1 cellular context compared by ENCODE assay signal in the genomic region with DNA sequence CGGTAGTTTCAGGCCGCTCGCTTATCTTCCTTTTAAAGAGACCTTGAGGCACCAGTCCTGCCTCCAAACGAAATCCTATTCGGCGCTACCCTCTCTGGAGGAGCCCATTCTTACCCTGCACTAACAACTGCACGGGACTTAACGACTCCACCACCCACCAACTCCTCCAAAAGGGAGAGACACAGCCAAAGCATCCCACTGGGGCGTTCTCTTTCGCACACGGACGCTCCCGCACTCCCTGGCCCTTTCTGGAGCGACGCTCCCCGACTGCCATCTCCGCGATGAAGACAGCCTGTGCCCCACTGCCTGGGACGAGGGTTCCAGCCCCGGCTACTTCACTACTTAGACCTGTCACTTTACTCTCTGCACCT.
TF ChIP-seq lines count a peak whose summit lies in the region.

No MANE protein-coding gene starts in this region.

TF ChIP-seq in SK-N-SH treated with all-trans-retinoic acid at 6 μM for 48 hours, 23 proteins besides CTCF, POLR2A, EP300 and RAD21 (continued from another document):
- TF ChIP-seq, protein P1, sequence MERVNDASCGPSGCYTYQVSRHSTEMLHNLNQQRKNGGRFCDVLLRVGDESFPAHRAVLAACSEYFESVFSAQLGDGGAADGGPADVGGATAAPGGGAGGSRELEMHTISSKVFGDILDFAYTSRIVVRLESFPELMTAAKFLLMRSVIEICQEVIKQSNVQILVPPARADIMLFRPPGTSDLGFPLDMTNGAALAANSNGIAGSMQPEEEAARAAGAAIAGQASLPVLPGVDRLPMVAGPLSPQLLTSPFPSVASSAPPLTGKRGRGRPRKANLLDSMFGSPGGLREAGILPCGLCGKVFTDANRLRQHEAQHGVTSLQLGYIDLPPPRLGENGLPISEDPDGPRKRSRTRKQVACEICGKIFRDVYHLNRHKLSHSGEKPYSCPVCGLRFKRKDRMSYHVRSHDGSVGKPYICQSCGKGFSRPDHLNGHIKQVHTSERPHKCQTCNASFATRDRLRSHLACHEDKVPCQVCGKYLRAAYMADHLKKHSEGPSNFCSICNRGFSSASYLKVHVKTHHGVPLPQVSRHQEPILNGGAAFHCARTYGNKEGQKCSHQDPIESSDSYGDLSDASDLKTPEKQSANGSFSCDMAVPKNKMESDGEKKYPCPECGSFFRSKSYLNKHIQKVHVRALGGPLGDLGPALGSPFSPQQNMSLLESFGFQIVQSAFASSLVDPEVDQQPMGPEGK (CRISPR knock-in tag; IDR thresholded peaks at IDR 0.05; ENCODE audit: borderline replicate concordance) = no peak
- TF ChIP-seq ZFP30 (CRISPR knock-in tag; IDR thresholded peaks at IDR 0.05) (no peak), RARB (CRISPR knock-in tag; IDR thresholded peaks at IDR 0.05) (no peak), ZFP3 (CRISPR knock-in tag; IDR thresholded peaks at IDR 0.05) (no peak), ZNF8 (CRISPR knock-in tag; IDR thresholded peaks at IDR 0.05) (no peak), ISL1 (CRISPR knock-in tag; IDR thresholded peaks at IDR 0.05) (no peak), ZNF70 (CRISPR knock-in tag; IDR thresholded peaks at IDR 0.05) (no peak), TCF4 (CRISPR knock-in tag; IDR thresholded peaks at IDR 0.05; ENCODE audit: borderline replicate concordance) (no peak), ARNTL (CRISPR knock-in tag; IDR thresholded peaks at IDR 0.05; ENCODE audit: borderline replicate concordance, low read depth) (no peak), GLIS3 (CRISPR knock-in tag; IDR thresholded peaks at IDR 0.05) (no peak), CSDC2 (CRISPR knock-in tag; IDR thresholded peaks at IDR 0.05) (no peak), ZC3H10 (CRISPR knock-in tag; IDR thresholded peaks at IDR 0.05) (no peak)
- TF ChIP-seq, protein P2, sequence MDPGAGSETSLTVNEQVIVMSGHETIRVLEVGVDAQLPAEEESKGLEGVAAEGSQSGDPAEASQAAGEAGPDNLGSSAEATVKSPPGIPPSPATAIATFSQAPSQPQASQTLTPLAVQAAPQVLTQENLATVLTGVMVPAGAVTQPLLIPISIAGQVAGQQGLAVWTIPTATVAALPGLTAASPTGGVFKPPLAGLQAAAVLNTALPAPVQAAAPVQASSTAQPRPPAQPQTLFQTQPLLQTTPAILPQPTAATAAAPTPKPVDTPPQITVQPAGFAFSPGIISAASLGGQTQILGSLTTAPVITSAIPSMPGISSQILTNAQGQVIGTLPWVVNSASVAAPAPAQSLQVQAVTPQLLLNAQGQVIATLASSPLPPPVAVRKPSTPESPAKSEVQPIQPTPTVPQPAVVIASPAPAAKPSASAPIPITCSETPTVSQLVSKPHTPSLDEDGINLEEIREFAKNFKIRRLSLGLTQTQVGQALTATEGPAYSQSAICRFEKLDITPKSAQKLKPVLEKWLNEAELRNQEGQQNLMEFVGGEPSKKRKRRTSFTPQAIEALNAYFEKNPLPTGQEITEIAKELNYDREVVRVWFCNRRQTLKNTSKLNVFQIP (CRISPR knock-in tag; IDR thresholded peaks at IDR 0.05; ENCODE audit: borderline replicate concordance, low read depth) = no peak
TF ChIP-seq in SK-N-SH treated with all-trans-retinoic acid at 6 μM for 48 hours: peak in this region for 0.
